ENCODE assay signal across 13 cellular contexts in the genomic region with DNA sequence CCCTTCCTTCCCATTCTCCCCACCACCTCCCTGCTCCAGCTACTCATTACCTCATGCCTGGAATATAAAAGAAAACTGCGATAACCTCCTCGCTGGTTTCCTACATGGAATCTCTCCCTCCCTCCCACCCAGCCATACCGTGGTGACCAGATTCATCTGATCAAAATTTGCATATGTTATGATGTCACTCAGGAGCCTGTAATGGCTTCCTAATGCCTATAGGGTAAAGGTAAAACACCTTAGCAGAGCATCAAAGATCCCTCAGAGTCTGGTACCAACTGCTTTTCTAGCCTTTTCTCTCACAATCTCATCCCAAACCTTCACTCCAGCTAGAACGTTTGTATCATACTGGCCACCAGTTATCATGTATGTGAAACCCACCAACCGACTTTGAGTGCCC. TPM values are rescaled to one million over a fixed set of nuclear protein-coding genes. Genes with fewer than 3 reads are reported as not detected.
DNase-seq lines count a peak whose midpoint lies in the region; ATAC-seq and TF ChIP-seq lines count a peak whose summit lies in the region.
"Had no signal": no experiment of that assay in that cellular context is flagged by ENCODE, and none has a peak within 500 bp of the region (broad histone marks: within the 10 kb centered on the region; RNA-seq: fewer than 3 reads in every experiment).

No MANE protein-coding gene starts in this region.

- TF ChIP-seq CTCF in C4-2B (conservative IDR thresholded peaks at IDR 0.05) (no peak), GM10266 (IDR thresholded peaks at IDR 0.05; ENCODE audit: control insufficient read depth, insufficient read depth, low read depth, missing control alignments) (no peak), OCI-LY3 (IDR thresholded peaks at IDR 0.05; ENCODE audit: low read depth, low read length) (no peak), right lobe of liver (IDR thresholded peaks at IDR 0.05) (no peak)

- no peak overlapping the region for H2AFZ ChIP-seq in OCI-LY3 (ENCODE audit: low read depth, low read length)

- peaks cover 8% of the 10 kb centered on the region for H3K36me3 ChIP-seq in OCI-LY3 (replicated peaks; ENCODE audit: low read depth, low read length)
- peaks cover 0 to 19% (median 10%) of the 10 kb centered on the region in 4 donors for H3K36me3 ChIP-seq in right lobe of liver
- H3K36me3 ChIP-seq: cardiac muscle cell had no signal

- peak; percentile 45 for DNase-seq in GM10266 (ENCODE audit: extremely low spot score)
- DNase-seq in right lobe of liver = no peak
- DNase-seq in NCI-H146 (lab: John Stamatoyannopoulos, UW) = no peak
- no peak for DNase-seq in activated T-cell treated with anti-CD3 and anti-CD28 coated beads, Interleukin-2, amount 50 U/mL, for 48 hours
- no peak for DNase-seq in left cardiac atrium
- DNase-seq: NCI-H446 treated with DMSO at 0.1 percent for 48 hours had no signal

- H3K4me3 ChIP-seq in OCI-LY3 (ENCODE audit: low read length) (no peak overlapping the region), right lobe of liver (no peak overlapping the region)
- H3K4me3 ChIP-seq: cardiac muscle cell, heart right ventricle, left ventricle myocardium inferior, transverse colon had no signal

- WGBS in right lobe of liver (ENCODE audit: insufficient coverage, low coverage, low lambda C conversion rate, missing lambda C conversion rate) = 39% methylated on average over 5 of the region's 5 CpGs

- H3K9ac ChIP-seq in OCI-LY3 (ENCODE audit: low read length) = no peak overlapping the region

- H3K4me1 ChIP-seq in OCI-LY3 (ENCODE audit: low read length) (peaks cover 84% of the 10 kb centered on the region), right lobe of liver (peaks cover 0 to 48% (median 15%) of the 10 kb centered on the region in 4 donors)

- no peaks in the 10 kb centered on the region; the same call in 1 of the 2 replicates for H3K79me2 ChIP-seq in OCI-LY3 (ENCODE audit: low read length)

- TF ChIP-seq POLR2A in right lobe of liver (IDR thresholded peaks at IDR 0.05) = peak; percentile 9

- H3K27me3 ChIP-seq in OCI-LY3 (ENCODE audit: low read depth, low read length) = no peaks in the 10 kb centered on the region
- H3K27me3 ChIP-seq in right lobe of liver = no peaks in the 10 kb centered on the region

- H3K27ac ChIP-seq in C4-2B (peak overlapping the region; percentile 81; the same call in 1 of the 2 replicates), OCI-LY3 (ENCODE audit: low read length) (no peak overlapping the region), right lobe of liver (peak overlapping the region in 2 of 3 donors; percentile 18 to 46)
- H3K27ac ChIP-seq: cardiac muscle cell, heart right ventricle, left ventricle myocardium inferior, transverse colon had no signal

- no peaks in the 10 kb centered on the region for H3K9me3 ChIP-seq in OCI-LY3 (ENCODE audit: insufficient read depth, low read length)
- no peaks in the 10 kb centered on the region for H3K9me3 ChIP-seq in right lobe of liver
- H3K9me3 ChIP-seq: heart right ventricle, left ventricle myocardium inferior, transverse colon had no signal

- H3K4me2 ChIP-seq in OCI-LY3 (ENCODE audit: low read length) = 0 out of 2 replicates have a peak overlapping the region, but pooled peaks have one; percentile 17

- ATAC-seq in right lobe of liver = no peak
- ATAC-seq in left cardiac atrium = no peak

- no peaks in the 10 kb centered on the region for H4K20me1 ChIP-seq in OCI-LY3 (ENCODE audit: insufficient read depth, low read length)

- intact Hi-C loops in right lobe of liver (cut with DNase I) = loop anchor here in 1 of 2 donors (10.0 kb wide), 2 partner anchors 45 to 135 kb away; no protein-coding TSS in a partner anchor
- intact Hi-C loops in left cardiac atrium (cut with DNase I) = loop anchor here in 1 of 2 donors (2.0 to 5.0 kb wide), 2 partner anchors 19 to 133 kb away; a partner anchor contains a TSS

RNA-seq across cellular contexts. Expression of a gene that starts 19.6 kb away (rescaled TPM):
- 10 to 100 TPM; 12.5 to 54.4 (median 18.6) TPM for total RNA-seq in right lobe of liver
- 1 to 10 TPM; 1.9 to 2.4 TPM for total RNA-seq in left cardiac atrium

RNA-seq across cellular contexts. Expression of a gene that starts 35.6 kb away (rescaled TPM):
- total RNA-seq in right lobe of liver (100 to 1,000 TPM in 3 of 6 experiments, 10 to 100 TPM in 3; 38.9 to 173 (median 106) TPM), left cardiac atrium (1 to 10 TPM; 5.8 to 7.2 TPM)

RNA-seq across cellular contexts. Expression of a gene that starts 50.6 kb away (rescaled TPM):
- total RNA-seq in right lobe of liver (10 to 100 TPM; 19.6 to 48.5 (median 39.0) TPM), left cardiac atrium (10 to 100 TPM; 58.0 to 58.9 TPM)

RNA-seq across cellular contexts. Expression of a gene that starts 53.0 kb away (rescaled TPM):
- 100 to 1,000 TPM; 109 to 259 (median 185) TPM for total RNA-seq in right lobe of liver
- total RNA-seq in left cardiac atrium = 10 to 100 TPM; 39.3 to 46.7 TPM

RNA-seq across cellular contexts. Expression of a gene that starts 57.5 kb away (rescaled TPM):
- total RNA-seq in right lobe of liver = not detected
- total RNA-seq in left cardiac atrium = not detected
- total RNA-seq: cardiac muscle cell, heart right ventricle, left ventricle myocardium inferior, Right ventricle myocardium superior, transverse colon had no signal

Comparison
In these comparisons a context has a peak if more than half of its experiments do, and no peak if none do; other contexts are left out.
1. RNA of a gene that starts 35.6 kb away (total RNA-seq): 38.9 to 173 TPM in right lobe of liver; 5.8 to 7.2 TPM in left cardiac atrium; every median in the first group is over 4 times any median in the second.